In genomic region chr9:118316831-118317230, GRCh38 we compare ENCODE assay signal across 22 cellular contexts.
"Had no signal": no experiment of that assay in that cellular context is flagged by ENCODE, and none has a peak within 500 bp of the region (broad histone marks: within the 10 kb centered on the region; RNA-seq: fewer than 3 reads in every experiment).

No MANE protein-coding gene starts in this region.

- H3K27me3 ChIP-seq: dorsolateral prefrontal cortex, esophagus muscularis mucosa, foreskin keratinocyte, gastroesophageal sphincter, heart left ventricle, hepatocyte, left lung had no signal

- H3K4me2 ChIP-seq: hepatocyte had no signal

- DNase-seq: dermis blood vessel endothelial cell; dorsolateral prefrontal cortex; effector CD4-positive, alpha-beta T cell; effector memory CD4-positive, alpha-beta T cell; foreskin keratinocyte; heart left ventricle; hypothalamus; immature natural killer cell; islet precursor cell; kidney; kidney glomerular epithelial cell; left cardiac atrium; left lung; left ventricle myocardium superior; lower lobe of right lung; mesenchymal stem cell; mucosa of descending colon had no signal

- H3K4me1 ChIP-seq: esophagus muscularis mucosa, foreskin keratinocyte, gastroesophageal sphincter, left lung, lower lobe of right lung had no signal

- H3K9me3 Mint-ChIP-seq: mesothelial cell of epicardium had no signal

- H3K9me3 ChIP-seq: esophagus muscularis mucosa, gastroesophageal sphincter, heart left ventricle, left lung, lower lobe of right lung, mucosa of descending colon had no signal

- H3K4me3 ChIP-seq: coronary artery, dorsolateral prefrontal cortex, esophagus muscularis mucosa, gastroesophageal sphincter, heart left ventricle, hepatocyte, left lung, lower lobe of right lung, mucosa of descending colon had no signal

- H3K27ac ChIP-seq: coronary artery, esophagus muscularis mucosa, foreskin keratinocyte, gastroesophageal sphincter, heart left ventricle, hepatocyte, left lung, lower lobe of right lung had no signal

- ATAC-seq: foreskin keratinocyte, gastroesophageal sphincter, heart left ventricle, left cardiac atrium, left lung, left ventricle myocardium superior, lower lobe of right lung, mucosa of descending colon had no signal

- H2AFZ ChIP-seq: hepatocyte had no signal

- H3K79me2 ChIP-seq: hepatocyte had no signal

- H3K4me3 Mint-ChIP-seq: immature natural killer cell, mesothelial cell of epicardium had no signal

- H3K27ac Mint-ChIP-seq: immature natural killer cell, mesothelial cell of epicardium had no signal

- H3K4me1 Mint-ChIP-seq: immature natural killer cell had no signal

- H3K36me3 Mint-ChIP-seq: immature natural killer cell, mesothelial cell of epicardium had no signal

- H3K36me3 ChIP-seq: esophagus muscularis mucosa, gastroesophageal sphincter, heart left ventricle, left lung, lower lobe of right lung had no signal
